In the genomic region with DNA sequence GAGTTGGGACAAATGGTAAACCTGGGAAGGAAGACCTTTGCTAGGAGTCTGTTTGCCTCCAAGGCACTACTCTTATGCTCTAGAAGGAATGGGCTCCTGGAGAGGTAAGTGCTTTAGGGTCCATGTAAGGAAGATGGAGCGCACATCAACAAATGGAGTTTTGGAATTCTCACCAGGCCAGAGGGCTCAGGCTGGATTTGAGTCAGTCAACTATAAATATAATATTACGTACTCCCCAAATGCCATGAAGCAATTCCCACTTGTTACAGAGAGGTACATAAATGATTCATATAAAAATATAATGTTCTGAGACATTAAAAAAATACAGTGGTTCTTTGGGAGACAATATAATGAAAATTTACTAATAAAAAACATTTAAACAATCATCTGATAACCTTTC, we compare ENCODE assay signal across 17 cellular contexts. TPM values are rescaled to one million over a fixed set of nuclear protein-coding genes. Genes with fewer than 3 reads are reported as not detected.
"Had no signal": no experiment of that assay in that cellular context is flagged by ENCODE, and none has a peak within 500 bp of the region (broad histone marks: within the 10 kb centered on the region; RNA-seq: fewer than 3 reads in every experiment).

No MANE protein-coding gene starts in this region.

- H3K36me3 Mint-ChIP-seq: activated naive CD4-positive, alpha-beta T cell treated with anti-CD3 and anti-CD28 coated beads, Interleukin-2, amount 50 U/mL, for 24 hours had no signal

- ATAC-seq: activated CD4-positive, CD25-positive, alpha-beta regulatory T cell treated with anti-CD3 and anti-CD28 coated beads, Interleukin-2, amount 50 U/mL, for 24 hours; activated T-cell treated with anti-CD3 and anti-CD28 coated beads, Interleukin-2, amount 50 U/mL, for 72 hours; effector memory CD8-positive, alpha-beta T cell; left cardiac atrium; stimulated activated effector memory CD8-positive, alpha-beta T cell treated with anti-CD3 and anti-CD28 coated beads, Interleukin-12 subunit alpha, Interleukin-12 subunit beta, amount 100 ng/mL, for 72 hours had no signal

- H3K9me3 Mint-ChIP-seq: activated naive CD4-positive, alpha-beta T cell treated with anti-CD3 and anti-CD28 coated beads, Interleukin-2, amount 50 U/mL, for 24 hours; activated T-cell treated with anti-CD3 and anti-CD28 coated beads, Interleukin-2, amount 50 U/mL, for 72 hours; effector memory CD8-positive, alpha-beta T cell; stimulated activated effector memory CD8-positive, alpha-beta T cell treated with anti-CD3 and anti-CD28 coated beads, Interleukin-12 subunit alpha, Interleukin-12 subunit beta, amount 100 ng/mL, for 72 hours had no signal

- H3K4me1 ChIP-seq: prostate gland had no signal

- H3K27me3 Mint-ChIP-seq: activated naive CD4-positive, alpha-beta T cell treated with anti-CD3 and anti-CD28 coated beads, Interleukin-2, amount 50 U/mL, for 24 hours; effector memory CD8-positive, alpha-beta T cell had no signal

- H3K27ac ChIP-seq: hepatocyte had no signal

- H3K4me3 ChIP-seq: esophagus squamous epithelium, hepatocyte, prostate gland, smooth muscle cell, thoracic aorta, upper lobe of left lung had no signal

- DNase-seq: activated CD8-positive, alpha-beta memory T cell treated with anti-CD3 and anti-CD28 coated beads for 24 hours; activated gamma-delta T cell; activated T-cell treated with anti-CD3 and anti-CD28 coated beads, Interleukin-2, amount 50 U/mL, for 72 hours; dermis blood vessel endothelial cell; effector memory CD8-positive, alpha-beta T cell; esophagus squamous epithelium; left cardiac atrium; stimulated activated CD4-positive, alpha-beta T cell treated with anti-CD3 and anti-CD28 coated beads, Interleukin-4, amount 100 ng/mL, for 24 hours; SW 1271; upper lobe of left lung had no signal

- H3K9me3 ChIP-seq: esophagus squamous epithelium, prostate gland, thoracic aorta, upper lobe of left lung had no signal

- H3K27me3 ChIP-seq: esophagus squamous epithelium, hepatocyte, upper lobe of left lung had no signal

- H3K36me3 ChIP-seq: prostate gland, thoracic aorta, upper lobe of left lung had no signal

RNA-seq across cellular contexts. Expression of a gene that starts 1.6 kb away (rescaled TPM):
- total RNA-seq: dermis blood vessel endothelial cell, hepatocyte, smooth muscle cell, thoracic aorta had no signal
